ENCODE assay signal across 20 cellular contexts in the genomic region with DNA sequence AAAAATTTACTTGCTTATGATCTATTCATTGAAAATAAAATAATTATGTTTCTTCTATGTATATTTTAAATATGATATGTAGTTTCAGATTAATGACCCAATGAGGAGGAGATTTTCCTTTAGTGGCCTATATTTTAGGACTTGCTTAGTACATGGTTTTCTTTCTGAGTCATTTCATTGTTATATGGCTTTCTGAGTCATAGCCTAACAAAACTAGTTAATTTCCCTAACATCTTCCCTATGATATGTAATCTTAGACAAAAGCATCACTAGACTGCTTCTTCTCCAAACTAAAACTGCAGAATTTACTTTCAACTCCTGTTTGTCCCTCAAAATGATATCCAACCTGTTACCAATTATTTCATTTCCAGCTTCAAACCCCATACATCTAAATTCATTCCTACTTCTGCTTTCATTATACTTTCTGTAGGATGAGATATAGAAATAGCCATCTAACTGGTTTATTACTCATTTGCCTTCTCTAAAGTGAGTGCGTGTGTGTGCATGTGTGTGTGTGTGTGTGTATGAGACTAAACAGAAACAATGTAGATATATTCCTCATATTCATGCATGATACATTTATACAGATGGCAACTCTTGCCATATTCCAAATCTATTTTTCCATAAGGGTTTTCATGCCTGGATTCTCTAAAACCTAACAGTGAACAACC.
DNase-seq lines count a peak whose midpoint lies in the region; ATAC-seq and TF ChIP-seq lines count a peak whose summit lies in the region.
"Had no signal": no experiment of that assay in that cellular context is flagged by ENCODE, and none has a peak within 500 bp of the region (broad histone marks: within the 10 kb centered on the region; RNA-seq: fewer than 3 reads in every experiment).

No MANE protein-coding gene starts in this region.

- H3K9me2 ChIP-seq in GM23338 (ENCODE audit: insufficient read depth): no peaks in the 10 kb centered on the region

- no peaks in the 10 kb centered on the region for H3K79me2 ChIP-seq in GM23338 (replicated peaks; ENCODE audit: insufficient read depth)

- DNase-seq in NCI-H146 (lab: John Stamatoyannopoulos, UW) (peak; percentile 19), RKO (ENCODE audit: low spot score) (peak; percentile 35), choroid plexus epithelial cell (ENCODE audit: low read depth) (peak; percentile 16), NCI-H82 (lab: John Stamatoyannopoulos, UW) (no peak), GM23338 (ENCODE audit: low spot score) (no peak)
- DNase-seq: COR-L47, GDM1, GM23248, HCEC 1CT, Karpas-422, MM.1S, NCI-H1092, NCI-H1694, NCI-H2081 treated with DMSO at 0.1 percent for 48 hours, PC-9, SJCRH30 had no signal

- H3K4me2 ChIP-seq in GM23338: no peak overlapping the region
- H3K4me2 ChIP-seq: PC-9 had no signal

- H3K9me3 Mint-ChIP-seq in GM23338: 0 out of 3 replicates have a peak, but pooled peaks cover 3% of the 10 kb centered on the region

- no peaks in the 10 kb centered on the region for H4K20me1 ChIP-seq in GM23338 (replicated peaks; ENCODE audit: insufficient read depth)

- no peak overlapping the region for H3K4me3 Mint-ChIP-seq in GM23338
- H3K4me3 Mint-ChIP-seq: CD14-positive monocyte, IgD-negative memory B cell had no signal

- H3K27me3 ChIP-seq in GM23338 (ENCODE audit: insufficient read depth): no peaks in the 10 kb centered on the region
- H3K27me3 ChIP-seq: SJCRH30 had no signal

- ATAC-seq in GM23338 (no peak), GM18861 (IDR thresholded peaks at IDR 0.05; ENCODE audit: unreplicated experiment) (no peak), HG03175 (IDR thresholded peaks at IDR 0.05; ENCODE audit: unreplicated experiment) (no peak)

- TF ChIP-seq CTCF in choroid plexus epithelial cell (conservative IDR thresholded peaks at IDR 0.05; ENCODE audit: low read depth, low read length) (no peak), GM23338 (conservative IDR thresholded peaks at IDR 0.05; ENCODE audit: low read depth in 2 of 2) (no peak)

- H3K27ac ChIP-seq in GM23338 (ENCODE audit: low read depth): no peak overlapping the region
- H3K27ac ChIP-seq: GM23248, PC-9, SJCRH30 had no signal

- H3K4me1 Mint-ChIP-seq in GM23338: peaks cover 6% of the 10 kb centered on the region; the same call in 2 of the 3 replicates
- H3K4me1 Mint-ChIP-seq: CD14-positive monocyte, IgD-negative memory B cell had no signal

- no peaks in the 10 kb centered on the region for H3K4me1 ChIP-seq in GM23338 (ENCODE audit: insufficient read depth)
- H3K4me1 ChIP-seq: SJCRH30 had no signal

- H3F3A ChIP-seq in GM23338 (replicated peaks; ENCODE audit: low read depth): no peaks in the 10 kb centered on the region

- no peaks in the 10 kb centered on the region; the same call in 2 of the 3 replicates for H3K36me3 Mint-ChIP-seq in GM23338 (ENCODE audit: low read depth)
- H3K36me3 Mint-ChIP-seq: CD14-positive monocyte, IgD-negative memory B cell had no signal

- H3K27me3 Mint-ChIP-seq in GM23338 (ENCODE audit: insufficient read depth, low read depth, poor library complexity): no peaks in the 10 kb centered on the region
- H3K27me3 Mint-ChIP-seq: IgD-negative memory B cell had no signal

- no peak overlapping the region for H2AFZ ChIP-seq in GM23338
- H2AFZ ChIP-seq: GM23248, PC-9 had no signal

- no peak overlapping the region for H3K27ac Mint-ChIP-seq in GM23338
- H3K27ac Mint-ChIP-seq: CD14-positive monocyte, IgD-negative memory B cell had no signal

- H3K4me3 ChIP-seq in choroid plexus epithelial cell (ENCODE audit: low read depth, low read length): no peak overlapping the region
- H3K4me3 ChIP-seq in GM23338: no peak overlapping the region
- H3K4me3 ChIP-seq: GM23248, PC-9, SJCRH30 had no signal

- H3K36me3 ChIP-seq in GM23338 (ENCODE audit: insufficient read depth): no peaks in the 10 kb centered on the region
- H3K36me3 ChIP-seq: SJCRH30 had no signal

TF ChIP-seq in GM23338, 12 proteins besides CTCF, POLR2A, EP300 and RAD21 (continues in another document):
- TF ChIP-seq NANOG (IDR thresholded peaks at IDR 0.05; ENCODE audit: borderline replicate concordance) (no peak), ZNF114 (CRISPR knock-in tag; IDR thresholded peaks at IDR 0.05) (no peak), EZH2 (IDR thresholded peaks at IDR 0.05; ENCODE audit: low read depth, unreplicated experiment) (no peak), EZH2phosphoT487 (IDR thresholded peaks at IDR 0.05; ENCODE audit: unreplicated experiment) (no peak), ZNF331 (CRISPR knock-in tag; IDR thresholded peaks at IDR 0.05; ENCODE audit: low read depth) (no peak), STAT1 (IDR thresholded peaks at IDR 0.05; ENCODE audit: unreplicated experiment) (no peak), POLR2AphosphoS5 (IDR thresholded peaks at IDR 0.05; ENCODE audit: low read depth) (no peak), CREB1 (CRISPR knock-in tag; IDR thresholded peaks at IDR 0.05; ENCODE audit: low read depth) (no peak), JUNB (IDR thresholded peaks at IDR 0.05; ENCODE audit: unreplicated experiment) (no peak)
- TF ChIP-seq, protein P1, sequence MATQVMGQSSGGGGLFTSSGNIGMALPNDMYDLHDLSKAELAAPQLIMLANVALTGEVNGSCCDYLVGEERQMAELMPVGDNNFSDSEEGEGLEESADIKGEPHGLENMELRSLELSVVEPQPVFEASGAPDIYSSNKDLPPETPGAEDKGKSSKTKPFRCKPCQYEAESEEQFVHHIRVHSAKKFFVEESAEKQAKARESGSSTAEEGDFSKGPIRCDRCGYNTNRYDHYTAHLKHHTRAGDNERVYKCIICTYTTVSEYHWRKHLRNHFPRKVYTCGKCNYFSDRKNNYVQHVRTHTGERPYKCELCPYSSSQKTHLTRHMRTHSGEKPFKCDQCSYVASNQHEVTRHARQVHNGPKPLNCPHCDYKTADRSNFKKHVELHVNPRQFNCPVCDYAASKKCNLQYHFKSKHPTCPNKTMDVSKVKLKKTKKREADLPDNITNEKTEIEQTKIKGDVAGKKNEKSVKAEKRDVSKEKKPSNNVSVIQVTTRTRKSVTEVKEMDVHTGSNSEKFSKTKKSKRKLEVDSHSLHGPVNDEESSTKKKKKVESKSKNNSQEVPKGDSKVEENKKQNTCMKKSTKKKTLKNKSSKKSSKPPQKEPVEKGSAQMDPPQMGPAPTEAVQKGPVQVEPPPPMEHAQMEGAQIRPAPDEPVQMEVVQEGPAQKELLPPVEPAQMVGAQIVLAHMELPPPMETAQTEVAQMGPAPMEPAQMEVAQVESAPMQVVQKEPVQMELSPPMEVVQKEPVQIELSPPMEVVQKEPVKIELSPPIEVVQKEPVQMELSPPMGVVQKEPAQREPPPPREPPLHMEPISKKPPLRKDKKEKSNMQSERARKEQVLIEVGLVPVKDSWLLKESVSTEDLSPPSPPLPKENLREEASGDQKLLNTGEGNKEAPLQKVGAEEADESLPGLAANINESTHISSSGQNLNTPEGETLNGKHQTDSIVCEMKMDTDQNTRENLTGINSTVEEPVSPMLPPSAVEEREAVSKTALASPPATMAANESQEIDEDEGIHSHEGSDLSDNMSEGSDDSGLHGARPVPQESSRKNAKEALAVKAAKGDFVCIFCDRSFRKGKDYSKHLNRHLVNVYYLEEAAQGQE (IDR thresholded peaks at IDR 0.05; ENCODE audit: unreplicated experiment): no peak
- TF ChIP-seq, protein P2, sequence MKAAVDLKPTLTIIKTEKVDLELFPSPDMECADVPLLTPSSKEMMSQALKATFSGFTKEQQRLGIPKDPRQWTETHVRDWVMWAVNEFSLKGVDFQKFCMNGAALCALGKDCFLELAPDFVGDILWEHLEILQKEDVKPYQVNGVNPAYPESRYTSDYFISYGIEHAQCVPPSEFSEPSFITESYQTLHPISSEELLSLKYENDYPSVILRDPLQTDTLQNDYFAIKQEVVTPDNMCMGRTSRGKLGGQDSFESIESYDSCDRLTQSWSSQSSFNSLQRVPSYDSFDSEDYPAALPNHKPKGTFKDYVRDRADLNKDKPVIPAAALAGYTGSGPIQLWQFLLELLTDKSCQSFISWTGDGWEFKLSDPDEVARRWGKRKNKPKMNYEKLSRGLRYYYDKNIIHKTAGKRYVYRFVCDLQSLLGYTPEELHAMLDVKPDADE (IDR thresholded peaks at IDR 0.05): no peak

Comparison
In these comparisons a context has a peak if more than half of its experiments do, and no peak if none do; other contexts are left out.
1. DNase-seq: peak in NCI-H146 (single experiment), RKO (single experiment) and choroid plexus epithelial cell (single experiment); none in NCI-H82 (single experiment) and GM23338 (single experiment).